1 cellular context compared by ENCODE assay signal in the genomic region with DNA sequence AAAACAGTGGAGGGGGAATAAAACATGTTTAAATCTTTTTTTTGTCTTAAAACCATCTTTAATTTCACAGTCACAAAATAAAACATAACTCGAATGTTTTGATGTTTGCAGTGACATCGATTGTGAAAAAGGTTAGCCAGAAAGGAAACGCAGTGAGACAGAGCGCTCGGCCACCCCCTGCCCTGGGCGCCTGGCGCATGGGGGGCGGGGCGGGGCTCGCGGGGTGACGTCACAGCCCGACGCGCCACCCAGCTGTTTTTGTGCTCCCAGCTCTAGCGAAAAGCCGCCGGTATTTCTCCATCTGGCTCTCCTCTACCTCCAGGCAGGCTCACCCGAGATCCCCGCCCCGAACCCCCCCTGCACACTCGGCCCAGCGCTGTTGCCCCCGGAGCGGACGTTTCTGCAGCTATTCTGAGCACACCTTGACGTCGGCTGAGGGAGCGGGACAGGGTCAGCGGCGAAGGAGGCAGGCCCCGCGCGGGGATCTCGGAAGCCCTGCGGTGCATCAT.
A peak's percentile ranks its signal among the peaks of the same experiment; 100 is the strongest.
TF ChIP-seq lines count a peak whose summit lies in the region.

A gene (plus strand): TSS at position 255 of the 509 bp plus-strand sequence. CDS start 253 bp downstream, at position 508.

TF ChIP-seq in HepG2, 621 proteins besides CTCF, POLR2A, EP300 and RAD21 (continued from another document):
- TF ChIP-seq, protein P1, sequence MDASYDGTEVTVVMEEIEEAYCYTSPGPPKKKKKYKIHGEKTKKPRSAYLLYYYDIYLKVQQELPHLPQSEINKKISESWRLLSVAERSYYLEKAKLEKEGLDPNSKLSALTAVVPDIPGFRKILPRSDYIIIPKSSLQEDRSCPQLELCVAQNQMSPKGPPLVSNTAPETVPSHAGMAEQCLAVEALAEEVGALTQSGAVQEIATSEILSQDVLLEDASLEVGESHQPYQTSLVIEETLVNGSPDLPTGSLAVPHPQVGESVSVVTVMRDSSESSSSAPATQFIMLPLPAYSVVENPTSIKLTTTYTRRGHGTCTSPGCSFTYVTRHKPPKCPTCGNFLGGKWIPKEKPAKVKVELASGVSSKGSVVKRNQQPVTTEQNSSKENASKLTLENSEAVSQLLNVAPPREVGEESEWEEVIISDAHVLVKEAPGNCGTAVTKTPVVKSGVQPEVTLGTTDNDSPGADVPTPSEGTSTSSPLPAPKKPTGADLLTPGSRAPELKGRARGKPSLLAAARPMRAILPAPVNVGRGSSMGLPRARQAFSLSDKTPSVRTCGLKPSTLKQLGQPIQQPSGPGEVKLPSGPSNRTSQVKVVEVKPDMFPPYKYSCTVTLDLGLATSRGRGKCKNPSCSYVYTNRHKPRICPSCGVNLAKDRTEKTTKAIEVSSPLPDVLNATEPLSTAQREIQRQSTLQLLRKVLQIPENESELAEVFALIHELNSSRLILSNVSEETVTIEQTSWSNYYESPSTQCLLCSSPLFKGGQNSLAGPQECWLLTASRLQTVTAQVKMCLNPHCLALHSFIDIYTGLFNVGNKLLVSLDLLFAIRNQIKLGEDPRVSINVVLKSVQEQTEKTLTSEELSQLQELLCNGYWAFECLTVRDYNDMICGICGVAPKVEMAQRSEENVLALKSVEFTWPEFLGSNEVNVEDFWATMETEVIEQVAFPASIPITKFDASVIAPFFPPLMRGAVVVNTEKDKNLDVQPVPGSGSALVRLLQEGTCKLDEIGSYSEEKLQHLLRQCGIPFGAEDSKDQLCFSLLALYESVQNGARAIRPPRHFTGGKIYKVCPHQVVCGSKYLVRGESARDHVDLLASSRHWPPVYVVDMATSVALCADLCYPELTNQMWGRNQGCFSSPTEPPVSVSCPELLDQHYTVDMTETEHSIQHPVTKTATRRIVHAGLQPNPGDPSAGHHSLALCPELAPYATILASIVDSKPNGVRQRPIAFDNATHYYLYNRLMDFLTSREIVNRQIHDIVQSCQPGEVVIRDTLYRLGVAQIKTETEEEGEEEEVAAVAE (CRISPR knock-in tag; IDR thresholded peaks at IDR 0.05; ENCODE audit: borderline replicate concordance): 0 out of 2 replicates have a peak, but pooled peaks have one; percentile 6
- TF ChIP-seq, protein P2, sequence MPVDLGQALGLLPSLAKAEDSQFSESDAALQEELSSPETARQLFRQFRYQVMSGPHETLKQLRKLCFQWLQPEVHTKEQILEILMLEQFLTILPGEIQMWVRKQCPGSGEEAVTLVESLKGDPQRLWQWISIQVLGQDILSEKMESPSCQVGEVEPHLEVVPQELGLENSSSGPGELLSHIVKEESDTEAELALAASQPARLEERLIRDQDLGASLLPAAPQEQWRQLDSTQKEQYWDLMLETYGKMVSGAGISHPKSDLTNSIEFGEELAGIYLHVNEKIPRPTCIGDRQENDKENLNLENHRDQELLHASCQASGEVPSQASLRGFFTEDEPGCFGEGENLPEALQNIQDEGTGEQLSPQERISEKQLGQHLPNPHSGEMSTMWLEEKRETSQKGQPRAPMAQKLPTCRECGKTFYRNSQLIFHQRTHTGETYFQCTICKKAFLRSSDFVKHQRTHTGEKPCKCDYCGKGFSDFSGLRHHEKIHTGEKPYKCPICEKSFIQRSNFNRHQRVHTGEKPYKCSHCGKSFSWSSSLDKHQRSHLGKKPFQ (CRISPR knock-in tag; IDR thresholded peaks at IDR 0.05; ENCODE audit: insufficient replicate concordance): peak; percentile 37
- TF ChIP-seq, protein P3, sequence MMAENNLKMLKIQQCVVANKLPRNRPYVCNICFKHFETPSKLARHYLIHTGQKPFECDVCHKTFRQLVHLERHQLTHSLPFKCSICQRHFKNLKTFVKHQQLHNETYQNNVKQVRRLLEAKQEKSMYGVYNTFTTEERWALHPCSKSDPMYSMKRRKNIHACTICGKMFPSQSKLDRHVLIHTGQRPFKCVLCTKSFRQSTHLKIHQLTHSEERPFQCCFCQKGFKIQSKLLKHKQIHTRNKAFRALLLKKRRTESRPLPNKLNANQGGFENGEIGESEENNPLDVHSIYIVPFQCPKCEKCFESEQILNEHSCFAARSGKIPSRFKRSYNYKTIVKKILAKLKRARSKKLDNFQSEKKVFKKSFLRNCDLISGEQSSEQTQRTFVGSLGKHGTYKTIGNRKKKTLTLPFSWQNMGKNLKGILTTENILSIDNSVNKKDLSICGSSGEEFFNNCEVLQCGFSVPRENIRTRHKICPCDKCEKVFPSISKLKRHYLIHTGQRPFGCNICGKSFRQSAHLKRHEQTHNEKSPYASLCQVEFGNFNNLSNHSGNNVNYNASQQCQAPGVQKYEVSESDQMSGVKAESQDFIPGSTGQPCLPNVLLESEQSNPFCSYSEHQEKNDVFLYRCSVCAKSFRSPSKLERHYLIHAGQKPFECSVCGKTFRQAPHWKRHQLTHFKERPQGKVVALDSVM (CRISPR knock-in tag; IDR thresholded peaks at IDR 0.05): no peak
- TF ChIP-seq PHF8 (CRISPR knock-in tag; IDR thresholded peaks at IDR 0.05) (0 out of 2 replicates have a peak, but pooled peaks have one; percentile 51), ZNF446 (CRISPR knock-in tag; IDR thresholded peaks at IDR 0.05) (no peak), DMAP1 (CRISPR knock-in tag; IDR thresholded peaks at IDR 0.05) (0 out of 2 replicates have a peak, but pooled peaks have one; percentile 18), PCBP2 (optimal IDR thresholded peaks at IDR 0.05; ENCODE audit: low read depth, low read length, poor library complexity, severe bottlenecking) (no peak), ATF7 (IDR thresholded peaks at IDR 0.05) (peak; percentile 79), ATF7 (CRISPR knock-in tag; IDR thresholded peaks at IDR 0.05) (0 out of 2 replicates have a peak, but pooled peaks have one; percentile 37), AGO1 (IDR thresholded peaks at IDR 0.05; ENCODE audit: low read depth, low read length, poor library complexity, severe bottlenecking) (no peak), SRY (CRISPR knock-in tag; IDR thresholded peaks at IDR 0.05) (peak; percentile 66; the same call in 1 of the 2 replicates)
- TF ChIP-seq, protein P4, sequence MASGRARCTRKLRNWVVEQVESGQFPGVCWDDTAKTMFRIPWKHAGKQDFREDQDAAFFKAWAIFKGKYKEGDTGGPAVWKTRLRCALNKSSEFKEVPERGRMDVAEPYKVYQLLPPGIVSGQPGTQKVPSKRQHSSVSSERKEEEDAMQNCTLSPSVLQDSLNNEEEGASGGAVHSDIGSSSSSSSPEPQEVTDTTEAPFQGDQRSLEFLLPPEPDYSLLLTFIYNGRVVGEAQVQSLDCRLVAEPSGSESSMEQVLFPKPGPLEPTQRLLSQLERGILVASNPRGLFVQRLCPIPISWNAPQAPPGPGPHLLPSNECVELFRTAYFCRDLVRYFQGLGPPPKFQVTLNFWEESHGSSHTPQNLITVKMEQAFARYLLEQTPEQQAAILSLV (CRISPR knock-in tag; IDR thresholded peaks at IDR 0.05; ENCODE audit: borderline replicate concordance): 0 out of 2 replicates have a peak, but pooled peaks have one; percentile 12
